ENCODE assay signal across 15 cellular contexts in genomic region chr18:905307-905947, GRCh38. TPM values are rescaled to one million over a fixed set of nuclear protein-coding genes. Genes with fewer than 3 reads are reported as not detected.
DNase-seq lines count a peak whose midpoint lies in the region; ATAC-seq and TF ChIP-seq lines count a peak whose summit lies in the region.
"Had no signal": no experiment of that assay in that cellular context is flagged by ENCODE, and none has a peak within 500 bp of the region (broad histone marks: within the 10 kb centered on the region; RNA-seq: fewer than 3 reads in every experiment).

No MANE protein-coding gene starts in this region.

- peaks cover 24% of the 10 kb centered on the region for H3K4me1 ChIP-seq in CD4-positive, alpha-beta memory T cell (ENCODE audit: insufficient read depth, low read length)
- H3K4me1 ChIP-seq in iPS-18a (ENCODE audit: control insufficient read depth, low read depth, low read length) (peaks cover 41% of the 10 kb centered on the region), prostate gland (replicated peaks) (peaks cover 8% of the 10 kb centered on the region)

- no peak for TF ChIP-seq CTCF in 22Rv1 (IDR thresholded peaks at IDR 0.05)
- TF ChIP-seq CTCF in prostate gland (IDR thresholded peaks at IDR 0.05) = no peak

- H3K27me3 ChIP-seq in CD4-positive, alpha-beta memory T cell (ENCODE audit: insufficient read depth, low read length) = peaks cover 54% of the 10 kb centered on the region
- H3K27me3 ChIP-seq in iPS-18a (ENCODE audit: control insufficient read depth, insufficient read depth, low read length) (peaks cover 100% of the 10 kb centered on the region), prostate gland (replicated peaks; ENCODE audit: insufficient read depth) (peaks cover 55% of the 10 kb centered on the region)

- H3K36me3 ChIP-seq in CD4-positive, alpha-beta memory T cell (ENCODE audit: insufficient read depth, low read length) = no peaks in the 10 kb centered on the region
- H3K36me3 ChIP-seq in iPS-18a (ENCODE audit: control insufficient read depth, low read depth, low read length) (no peaks in the 10 kb centered on the region), prostate gland (no peaks in the 10 kb centered on the region)
- H3K36me3 ChIP-seq: tibial artery had no signal

- TF ChIP-seq POLR2A in prostate gland (IDR thresholded peaks at IDR 0.05) = no peak

- peaks cover 7 to 21% (median 13%) of the 10 kb centered on the region in 4 donors for H3K4me1 Mint-ChIP-seq in CD4-positive, alpha-beta memory T cell
- H3K4me1 Mint-ChIP-seq in T-helper 17 cell = peaks cover 6% of the 10 kb centered on the region

- H3K9me3 ChIP-seq in CD4-positive, alpha-beta memory T cell (ENCODE audit: control insufficient read depth in 1 of 2, low read length in 2 of 2) = no peaks in the 10 kb centered on the region
- H3K9me3 ChIP-seq in T-helper 17 cell (ENCODE audit: control insufficient read depth, low read length, poor library complexity, severe bottlenecking) (no peaks in the 10 kb centered on the region), iPS-18a (ENCODE audit: control insufficient read depth, low read depth, low read length) (no peaks in the 10 kb centered on the region), prostate gland (no peaks in the 10 kb centered on the region)
- H3K9me3 ChIP-seq: tibial artery had no signal

- CTCF ChIA-PET in CD4-positive, alpha-beta memory T cell (lab: Charles Lee; ENCODE audit: partially characterized antibody) = no interaction called here

- ATAC-seq in T-helper 17 cell = no peak
- ATAC-seq in HG03432 (IDR thresholded peaks at IDR 0.05; ENCODE audit: unreplicated experiment) = no peak
- no peak for ATAC-seq in HG02870 (IDR thresholded peaks at IDR 0.05; ENCODE audit: unreplicated experiment)
- no peak for ATAC-seq in GM19395 (IDR thresholded peaks at IDR 0.05; ENCODE audit: unreplicated experiment)
- ATAC-seq: left lobe of liver had no signal

- WGBS in prostate gland = 4% methylated on average over 28 of the region's 33 CpGs

- DNase-seq in CD4-positive, alpha-beta memory T cell = no peak
- DNase-seq in T-helper 17 cell (no peak), prostate gland (ENCODE audit: low spot score) (no peak)
- DNase-seq: amniotic stem cell; CD4-positive, CD25-positive, alpha-beta regulatory T cell; NCI-H226; RPMI8226; small intestine; tibial artery had no signal

- POLR2A ChIA-PET in CD4-positive, alpha-beta memory T cell (lab: Charles Lee; ENCODE audit: partially characterized antibody) = no interaction called here

- H3K4me3 ChIP-seq in CD4-positive, alpha-beta memory T cell (ENCODE audit: low read length in 2 of 2) = no peak overlapping the region
- H3K4me3 ChIP-seq in iPS-18a (ENCODE audit: low read length) (peak overlapping the region; percentile 60), prostate gland (no peak overlapping the region)

- H3K27ac ChIP-seq in 22Rv1 (peak overlapping the region; percentile 76), iPS-18a (ENCODE audit: low read length) (no peak overlapping the region), prostate gland (no peak overlapping the region)
- no peak overlapping the region for H3K27ac ChIP-seq in CD4-positive, alpha-beta memory T cell (ENCODE audit: low read depth, low read length)
- H3K27ac ChIP-seq: tibial artery had no signal

- no peak overlapping the region for H3K27ac Mint-ChIP-seq in CD4-positive, alpha-beta memory T cell
- no peak overlapping the region for H3K27ac Mint-ChIP-seq in T-helper 17 cell
- H3K27ac Mint-ChIP-seq: CD4-positive, CD25-positive, alpha-beta regulatory T cell had no signal

- H3K4me3 Mint-ChIP-seq in CD4-positive, alpha-beta memory T cell = peak overlapping the region in 5 of 8 donors; percentile 61 to 85 (median 71)
- peak overlapping the region; percentile 74 for H3K4me3 Mint-ChIP-seq in T-helper 17 cell

- peaks cover 2 to 20% (median 8%) of the 10 kb centered on the region in 8 donors for H3K9me3 Mint-ChIP-seq in CD4-positive, alpha-beta memory T cell

- no peak overlapping the region for H3K9ac ChIP-seq in iPS-18a (ENCODE audit: low read length)

- intact Hi-C loops in CD4-positive, alpha-beta memory T cell (cut with micrococcal nuclease) = no loop called here
- intact Hi-C loops in prostate gland (cut with DNase I) = no loop called here

- H3K27me3 Mint-ChIP-seq in CD4-positive, alpha-beta memory T cell = peaks cover 53 to 60% of the 10 kb centered on the region in 2 donors
- peaks cover 77% of the 10 kb centered on the region for H3K27me3 Mint-ChIP-seq in T-helper 17 cell

- peaks cover 2 to 6% of the 10 kb centered on the region in 2 donors for H3K36me3 Mint-ChIP-seq in CD4-positive, alpha-beta memory T cell
- peaks cover 8% of the 10 kb centered on the region for H3K36me3 Mint-ChIP-seq in T-helper 17 cell (ENCODE audit: low read depth)
- H3K36me3 Mint-ChIP-seq: CD4-positive, CD25-positive, alpha-beta regulatory T cell had no signal

RNA-seq across cellular contexts. Expression of gene ADCYAP1, which starts 0.8 kb away (rescaled TPM):
- total RNA-seq in CD4-positive, alpha-beta memory T cell = not detected
- polyA plus RNA-seq in CD4-positive, alpha-beta memory T cell = not detected
- not detected for total RNA-seq in T-helper 17 cell
- total RNA-seq in prostate gland = 1 to 10 TPM; 2.2 to 2.7 TPM
- total RNA-seq: CD4-positive, CD25-positive, alpha-beta regulatory T cell; left lobe of liver had no signal
- polyA plus RNA-seq: CD4-positive, CD25-positive, alpha-beta regulatory T cell had no signal
